In the genomic region with DNA sequence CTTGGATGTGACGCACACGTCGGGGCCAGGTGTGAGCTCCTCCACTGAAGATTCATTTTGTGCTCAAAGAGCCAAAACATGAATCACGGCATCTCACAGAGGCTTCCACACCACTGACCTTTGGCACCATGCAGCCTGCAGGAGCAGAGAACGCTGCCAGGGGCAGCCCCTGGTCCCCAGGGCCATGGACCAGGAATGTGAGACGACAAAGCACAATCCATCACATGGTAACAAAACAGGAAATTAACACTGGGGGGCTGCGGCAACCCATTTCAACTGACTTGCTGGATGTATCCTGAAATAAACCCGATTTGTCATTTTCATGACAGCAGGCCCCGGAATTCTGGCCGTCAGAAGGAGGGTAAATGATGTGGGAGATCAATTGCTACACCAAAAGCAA, we compare ENCODE assay signal across 24 cellular contexts.
"Had no signal": no experiment of that assay in that cellular context is flagged by ENCODE, and none has a peak within 500 bp of the region (broad histone marks: within the 10 kb centered on the region; RNA-seq: fewer than 3 reads in every experiment).

No MANE protein-coding gene starts in this region.

- H3K27me3 ChIP-seq: SJSA1 had no signal

- H3K27ac Mint-ChIP-seq: IgD-negative memory B cell had no signal

- DNase-seq: Kasumi-1, MV-4-11, NCI-H1048, NCI-H1105, NCI-H1417, NCI-H1436 treated with DMSO at 0.1 percent for 48 hours, NCI-H1694, NCI-H187 treated with DMSO at 0.1 percent for 48 hours, NCI-H2029 treated with DMSO at 0.1 percent for 48 hours, NCI-H2227 treated with DMSO at 0.1 percent for 48 hours, NCI-H524 treated with DMSO at 0.1 percent for 48 hours, NCI-H69, NCI-H774, Right ventricle myocardium superior, RPMI8226, SIG-M5 had no signal

- H3K4me1 ChIP-seq: SJSA1 had no signal

- ATAC-seq: K562 had no signal

- H3K36me3 ChIP-seq: SJSA1 had no signal

- FAIRE-seq: HTR-8/SVneo, K562, RCC 7860 had no signal

- H3K36me3 Mint-ChIP-seq: IgD-negative memory B cell had no signal

- H3K9me3 ChIP-seq: SJSA1 had no signal

- H3K4me2 ChIP-seq: KMS-11 had no signal

- H3K27ac ChIP-seq: HL-60, KMS-11, SJSA1, SK-N-MC had no signal

- H3K4me3 ChIP-seq: K562, SJSA1, SK-N-MC had no signal

- H3K9ac ChIP-seq: KMS-11 had no signal
